ENCODE assay signal across 14 cellular contexts in the genomic region with DNA sequence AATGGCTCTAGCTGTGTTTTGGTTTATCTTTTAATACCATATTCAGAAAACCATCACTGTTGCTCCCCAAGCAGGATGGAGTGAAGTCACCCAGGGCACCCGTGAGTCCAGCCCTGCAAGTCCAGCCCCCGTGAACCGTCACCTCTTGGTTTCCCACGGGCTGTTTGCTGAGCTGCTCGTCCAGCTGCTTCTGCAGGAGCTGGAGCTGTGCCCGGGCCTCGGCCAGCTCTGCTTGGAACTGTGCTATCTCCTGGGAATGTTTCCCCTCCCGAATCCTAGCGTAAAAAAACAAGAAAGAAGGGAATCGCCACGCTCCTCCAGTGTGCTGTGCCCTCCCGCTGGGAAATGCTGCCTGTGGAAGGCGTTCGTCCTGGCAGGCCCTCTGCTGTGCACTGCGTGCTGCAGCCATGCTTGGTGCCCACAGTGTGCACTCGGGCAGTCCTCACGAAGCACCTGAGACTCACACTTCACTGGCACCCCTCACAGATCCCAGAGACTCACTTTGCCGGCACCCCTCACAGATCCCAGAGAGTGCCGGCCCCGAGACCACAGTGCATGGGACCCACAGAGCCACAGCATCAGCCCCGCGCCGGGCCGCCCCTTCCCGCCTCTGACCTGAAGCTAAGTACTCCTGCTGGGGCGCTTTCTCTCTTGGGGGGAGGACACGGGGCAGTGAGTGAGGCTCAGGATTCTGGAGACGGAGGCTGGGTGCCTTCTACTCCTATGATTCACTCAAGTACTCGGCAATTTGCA. TPM values are rescaled to one million over a fixed set of nuclear protein-coding genes. Genes with fewer than 3 reads are reported as not detected.
DNase-seq lines count a peak whose midpoint lies in the region; ATAC-seq and TF ChIP-seq lines count a peak whose summit lies in the region.
"Had no signal": no experiment of that assay in that cellular context is flagged by ENCODE, and none has a peak within 500 bp of the region (broad histone marks: within the 10 kb centered on the region; RNA-seq: fewer than 3 reads in every experiment).

No MANE protein-coding gene starts in this region.

- H3K36me3 ChIP-seq in adipocyte (ENCODE audit: control insufficient read depth, insufficient read depth, low read length, severe bottlenecking) (peaks cover 91% of the 10 kb centered on the region), gastroesophageal sphincter (peaks cover 0 to 100% of the 10 kb centered on the region in 2 donors), H7 (replicated peaks; ENCODE audit: control insufficient read depth, insufficient read depth, low read length) (peaks cover 36% of the 10 kb centered on the region)

- H3K9me3 ChIP-seq in adipocyte (ENCODE audit: control insufficient read depth, low read length) (no peaks in the 10 kb centered on the region), gastroesophageal sphincter (no peaks in the 10 kb centered on the region)

- ATAC-seq in gastroesophageal sphincter (peak; percentile 59), HG03457 (IDR thresholded peaks at IDR 0.05; ENCODE audit: unreplicated experiment) (no peak)
- ATAC-seq: esophagus mucosa had no signal

- WGBS in gastroesophageal sphincter (ENCODE audit: low coverage in 1 of 2), 2 donors = 60 to 67% methylated on average over 1 to 3 of the region's 29 CpGs

- H3K4me3 ChIP-seq in adipocyte (ENCODE audit: low read length) (no peak overlapping the region), gastroesophageal sphincter (no peak overlapping the region), H7 (ENCODE audit: insufficient read depth, low read depth, low read length) (no peak overlapping the region)

- no peaks in the 10 kb centered on the region for H3K27me3 ChIP-seq in adipocyte (replicated peaks; ENCODE audit: control insufficient read depth, insufficient read depth, low read length)
- H3K27me3 ChIP-seq in gastroesophageal sphincter = no peaks in the 10 kb centered on the region
- no peaks in the 10 kb centered on the region for H3K27me3 ChIP-seq in H7 (ENCODE audit: control insufficient read depth, insufficient read depth, low read length)

- no peak for TF ChIP-seq POLR2A in gastroesophageal sphincter (IDR thresholded peaks at IDR 0.05)

- TF ChIP-seq CTCF in C4-2B (conservative IDR thresholded peaks at IDR 0.05) (no peak), gastroesophageal sphincter (IDR thresholded peaks at IDR 0.05) (no peak)

- no peak for TF ChIP-seq EP300 in gastroesophageal sphincter (IDR thresholded peaks at IDR 0.05)

- peaks cover 13% of the 10 kb centered on the region for H3K4me1 ChIP-seq in adipocyte (ENCODE audit: control insufficient read depth, insufficient read depth, low read length)
- peaks cover 0 to 44% (median 5%) of the 10 kb centered on the region in 3 donors for H3K4me1 ChIP-seq in gastroesophageal sphincter

- intact Hi-C loops in posterior cingulate gyrus (cut with DNase I) = no loop called here

- H3K27ac ChIP-seq in C4-2B = peak overlapping the region; percentile 91
- peak overlapping the region in 3 of 4 donors; percentile 22 to 56 (median 24) for H3K27ac ChIP-seq in gastroesophageal sphincter

- H3K9ac ChIP-seq in adipocyte (ENCODE audit: low read length) = peak overlapping the region; percentile 20

- DNase-seq in adipocyte (ENCODE audit: low read depth) (no peak), posterior cingulate gyrus (peak in 9 of 10 donors; percentile 43 to 95 (median 56)), H7 (no peak), germinal center (ENCODE audit: low spot score) (no peak), NOMO-1 treated with dmso at 0.1 percent for 144 hours (lab: John Stamatoyannopoulos, UW; ENCODE audit: unreplicated experiment) (no peak)
- DNase-seq: activated CD4-positive, alpha-beta T cell treated with anti-CD3 and anti-CD28 coated beads, Interleukin-2, amount 50 U/mL, for 48 hours; central memory CD4-positive, alpha-beta T cell; DMS79 treated with DMSO at 0.1 percent for 48 hours; NCI-H82; stimulated activated CD4-positive, alpha-beta T cell treated with anti-CD3 and anti-CD28 coated beads, Interleukin-2, amount 100 ng/mL, for 48 hours had no signal

RNA-seq across cellular contexts. Expression of gene ANKLE2, which starts 15.4 kb away (rescaled TPM):
- total RNA-seq in gastroesophageal sphincter = 10 to 100 TPM; 33.1 to 61.5 (median 49.9) TPM
- total RNA-seq in H7 (2014; rRNA removed; shearing (Covaris generic)) = 41.5 and 51.4 TPM in 2 replicates

RNA-seq across cellular contexts. Expression of gene GOLGA3, which starts 51.7 kb away (rescaled TPM):
- 100 to 1,000 TPM in 1 of 4 donors, 10 to 100 TPM in 3; 54.8 to 126 (median 74.1) TPM for total RNA-seq in gastroesophageal sphincter
- 21.3 and 34.6 TPM in 2 replicates for total RNA-seq in H7 (2014; rRNA removed; shearing (Covaris generic))

Comparison
In these comparisons a context has a peak if more than half of its experiments do, and no peak if none do; other contexts are left out.
1. DNase-seq: peak in posterior cingulate gyrus (9 of 10); none in adipocyte (single experiment), H7 (single experiment), germinal center (single experiment) and NOMO-1 treated with dmso at 0.1 percent for 144 hours (single experiment).